15 cellular contexts compared by ENCODE assay signal in the genomic region with DNA sequence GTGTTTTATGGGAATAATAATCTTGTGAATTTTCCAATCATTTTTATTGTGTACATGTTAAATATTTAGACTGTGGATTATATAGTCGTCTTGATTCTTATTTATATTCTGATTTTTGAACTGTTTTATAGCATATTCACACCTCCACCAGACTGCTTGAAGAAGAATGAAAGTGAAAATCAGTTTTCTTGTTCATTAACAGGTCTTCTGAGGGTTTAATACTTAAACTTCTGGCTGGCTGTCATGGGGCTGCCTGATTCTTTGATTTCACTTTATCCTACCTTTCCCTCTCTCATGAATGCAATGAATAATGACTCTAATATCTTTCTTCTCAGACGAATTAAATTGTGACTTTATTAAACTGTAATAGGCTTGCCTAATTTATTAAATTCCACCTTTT. TPM values are rescaled to one million over a fixed set of nuclear protein-coding genes. Genes with fewer than 3 reads are reported as not detected.
A peak's percentile ranks its signal among the peaks of the same experiment; 100 is the strongest.
DNase-seq lines count a peak whose midpoint lies in the region; ATAC-seq and TF ChIP-seq lines count a peak whose summit lies in the region.
"Had no signal": no experiment of that assay in that cellular context is flagged by ENCODE, and none has a peak within 500 bp of the region (broad histone marks: within the 10 kb centered on the region; RNA-seq: fewer than 3 reads in every experiment).

No MANE protein-coding gene starts in this region.

- H3K36me3 ChIP-seq in CD4-positive, CD25-positive, alpha-beta regulatory T cell (ENCODE audit: control insufficient read depth, insufficient read depth, low read length), result peaks cover 60% of the 10 kb centered on the region
- peaks cover 5% of the 10 kb centered on the region for H3K36me3 ChIP-seq in brain microvascular endothelial cell (replicated peaks)

- no peaks in the 10 kb centered on the region for H3K27me3 ChIP-seq in CD4-positive, CD25-positive, alpha-beta regulatory T cell (ENCODE audit: control insufficient read depth, insufficient read depth, low read length)
- H3K27me3 ChIP-seq in brain microvascular endothelial cell (replicated peaks), result no peaks in the 10 kb centered on the region
- H3K27me3 ChIP-seq: breast epithelium had no signal

- ATAC-seq in CD4-positive, CD25-positive, alpha-beta regulatory T cell (ENCODE audit: low read depth in 2 of 2), result no peak
- ATAC-seq in GM19452 (IDR thresholded peaks at IDR 0.05; ENCODE audit: unreplicated experiment) (peak; percentile 84), HG03135 (IDR thresholded peaks at IDR 0.05; ENCODE audit: unreplicated experiment) (peak; percentile 70), GM19397 (IDR thresholded peaks at IDR 0.05; ENCODE audit: unreplicated experiment) (no peak)
- ATAC-seq: HCT116 had no signal

- H3K9me3 Mint-ChIP-seq in CD4-positive, CD25-positive, alpha-beta regulatory T cell, result peaks cover 0 to 5% (median 0%) of the 10 kb centered on the region in 7 donors
- H3K9me3 Mint-ChIP-seq in activated naive CD8-positive, alpha-beta T cell treated with anti-CD3 and anti-CD28 coated beads for 36 hours, result peaks cover 5% of the 10 kb centered on the region

- H3K4me3 Mint-ChIP-seq in CD4-positive, CD25-positive, alpha-beta regulatory T cell, result no peak overlapping the region
- no peak overlapping the region for H3K4me3 Mint-ChIP-seq in activated naive CD8-positive, alpha-beta T cell treated with anti-CD3 and anti-CD28 coated beads for 36 hours
- H3K4me3 Mint-ChIP-seq: activated naive CD8-positive, alpha-beta T cell had no signal

- H3K27ac Mint-ChIP-seq in CD4-positive, CD25-positive, alpha-beta regulatory T cell, result peak overlapping the region in 2 of 3 donors; percentile 4 to 38
- H3K27ac Mint-ChIP-seq in activated naive CD8-positive, alpha-beta T cell treated with anti-CD3 and anti-CD28 coated beads for 36 hours, result no peak overlapping the region
- H3K27ac Mint-ChIP-seq: activated naive CD8-positive, alpha-beta T cell had no signal

- H3K4me1 ChIP-seq in CD4-positive, CD25-positive, alpha-beta regulatory T cell (ENCODE audit: control insufficient read depth, insufficient read depth, low read length, poor library complexity, severe bottlenecking), result no peaks in the 10 kb centered on the region
- H3K4me1 ChIP-seq: breast epithelium had no signal

- peaks cover 2 to 25% (median 12%) of the 10 kb centered on the region in 4 donors for H3K4me1 Mint-ChIP-seq in CD4-positive, CD25-positive, alpha-beta regulatory T cell
- H3K4me1 Mint-ChIP-seq in activated naive CD8-positive, alpha-beta T cell treated with anti-CD3 and anti-CD28 coated beads for 36 hours, result peaks cover 11% of the 10 kb centered on the region

- H3K36me3 Mint-ChIP-seq in CD4-positive, CD25-positive, alpha-beta regulatory T cell, result peaks cover 61% of the 10 kb centered on the region
- peaks cover 35% of the 10 kb centered on the region for H3K36me3 Mint-ChIP-seq in activated naive CD8-positive, alpha-beta T cell treated with anti-CD3 and anti-CD28 coated beads for 36 hours

- no peaks in the 10 kb centered on the region for H3K9me3 ChIP-seq in CD4-positive, CD25-positive, alpha-beta regulatory T cell (ENCODE audit: control insufficient read depth in 2 of 2, low read length in 2 of 2)
- H3K9me3 ChIP-seq: breast epithelium had no signal

- no peak overlapping the region for H3K27ac ChIP-seq in CD4-positive, CD25-positive, alpha-beta regulatory T cell (ENCODE audit: insufficient read depth, low read length, poor library complexity, severe bottlenecking)
- peak overlapping the region; percentile 31 for H3K27ac ChIP-seq in brain microvascular endothelial cell
- H3K27ac ChIP-seq: breast epithelium had no signal

- in situ Hi-C loops in brain microvascular endothelial cell (cut with HindIII; ENCODE audit: low pct_ligation_motif_present, low sequenced_read_pairs) (no loop called here), ACHN (cut with HindIII; ENCODE audit: low pct_ligation_motif_present, low pct_unique_long_range_greater_than_20kb, low sequenced_read_pairs) (no loop called here)

- no peaks in the 10 kb centered on the region for H3K27me3 Mint-ChIP-seq in CD4-positive, CD25-positive, alpha-beta regulatory T cell
- no peaks in the 10 kb centered on the region for H3K27me3 Mint-ChIP-seq in activated naive CD8-positive, alpha-beta T cell treated with anti-CD3 and anti-CD28 coated beads for 36 hours
- H3K27me3 Mint-ChIP-seq: activated naive CD8-positive, alpha-beta T cell had no signal

- no peak overlapping the region for H3K4me3 ChIP-seq in CD4-positive, CD25-positive, alpha-beta regulatory T cell (ENCODE audit: low read depth, low read length)
- no peak overlapping the region for H3K4me3 ChIP-seq in brain microvascular endothelial cell (ENCODE audit: low read depth, low read length)
- H3K4me3 ChIP-seq: breast epithelium had no signal

- DNase-seq in CD4-positive, CD25-positive, alpha-beta regulatory T cell, result no peak
- DNase-seq in brain microvascular endothelial cell (no peak), ACHN (no peak)
- DNase-seq in activated naive CD8-positive, alpha-beta T cell treated with anti-CD3 and anti-CD28 coated beads for 36 hours, result no peak
- DNase-seq in central memory CD4-positive, alpha-beta T cell, result no peak
- DNase-seq: activated CD4-positive, alpha-beta T cell treated with anti-CD3 and anti-CD28 coated beads for 4 hours; effector CD4-positive, alpha-beta T cell; NCI-H446; trophoblast cell had no signal

- no peak for TF ChIP-seq CTCF in brain microvascular endothelial cell (IDR thresholded peaks at IDR 0.05; ENCODE audit: low read depth, low read length, missing control alignments)

RNA-seq across cellular contexts. Expression of a gene that starts 56.2 kb away (rescaled TPM):
- 83.6 TPM for total RNA-seq in CD4-positive, CD25-positive, alpha-beta regulatory T cell
- polyA plus RNA-seq in CD4-positive, CD25-positive, alpha-beta regulatory T cell, result 10 to 100 TPM; 10.5 to 20.3 (median 15.6) TPM
- total RNA-seq in activated naive CD8-positive, alpha-beta T cell treated with anti-CD3 and anti-CD28 coated beads for 36 hours, result 10 to 100 TPM; 48.8 to 53.2 TPM

Comparison
In these comparisons a context has a peak if more than half of its experiments do, and no peak if none do; other contexts are left out.
1. ATAC-seq: peak in GM19452 (single experiment) and HG03135 (single experiment); none in CD4-positive, CD25-positive, alpha-beta regulatory T cell (0 of 2) and GM19397 (single experiment).